ENCODE assay signal across 20 cellular contexts in genomic region chr13:70714993-70715392, GRCh38.
"Had no signal": no experiment of that assay in that cellular context is flagged by ENCODE, and none has a peak within 500 bp of the region (broad histone marks: within the 10 kb centered on the region; RNA-seq: fewer than 3 reads in every experiment).

No MANE protein-coding gene starts in this region.

- H3K36me3 Mint-ChIP-seq: activated naive CD8-positive, alpha-beta T cell treated with anti-CD3 and anti-CD28 coated beads, Interleukin-2, amount 10 ng/mL, durations not matched to agents 7 days and 5 days; naive B cell had no signal

- H3K9me3 ChIP-seq: gastrocnemius medialis, neutrophil, tibial nerve, vagina had no signal

- H3K9ac ChIP-seq: parathyroid adenoma had no signal

- H3K4me1 Mint-ChIP-seq: activated naive CD8-positive, alpha-beta T cell treated with anti-CD3 and anti-CD28 coated beads, Interleukin-2, amount 10 ng/mL, durations not matched to agents 7 days and 5 days; naive B cell had no signal

- H3K4me1 ChIP-seq: breast epithelium, gastrocnemius medialis, parathyroid adenoma, tibial nerve, vagina had no signal

- H3K27me3 Mint-ChIP-seq: activated naive CD8-positive, alpha-beta T cell treated with anti-CD3 and anti-CD28 coated beads, Interleukin-2, amount 10 ng/mL, durations not matched to agents 7 days and 5 days; naive B cell had no signal

- H2AFZ ChIP-seq: parathyroid adenoma had no signal

- DNase-seq: activated CD4-positive, alpha-beta T cell treated with anti-CD3 and anti-CD28 coated beads, Interleukin-2, amount 50 U/mL, for 4 hours; activated CD4-positive, CD25-positive, alpha-beta regulatory T cell treated with anti-CD3 and anti-CD28 coated beads, Interleukin-2, amount 50 U/mL, for 72 hours; activated naive CD4-positive, alpha-beta T cell; activated naive CD8-positive, alpha-beta T cell treated with anti-CD3 and anti-CD28 coated beads, Interleukin-2, amount 10 ng/mL, durations not matched to agents 7 days and 5 days; activated T-cell treated with anti-CD3 and anti-CD28 coated beads for 4 hours; cerebellar nuclear complex; effector CD8-positive, alpha-beta T cell; gastrocnemius medialis; naive B cell; retina; stimulated activated CD4-positive, alpha-beta T cell treated with anti-CD3 and anti-CD28 coated beads, Interleukin-15, amount 100 ng/mL, for 24 hours; stimulated activated CD4-positive, alpha-beta T cell treated with anti-CD3 and anti-CD28 coated beads, Interleukin-4, amount 100 ng/mL, for 1 hour; stimulated activated naive CD4-positive, alpha-beta T cell; T-helper 9 cell had no signal

- H3K27ac ChIP-seq: breast epithelium, epithelial cell of prostate, gastrocnemius medialis, neutrophil, parathyroid adenoma, tibial nerve, vagina had no signal

- H3K36me3 ChIP-seq: breast epithelium, gastrocnemius medialis, neutrophil, tibial nerve, vagina had no signal

- H3K27me3 ChIP-seq: breast epithelium, gastrocnemius medialis, neutrophil, tibial nerve, vagina had no signal

- ATAC-seq: gastrocnemius medialis had no signal

- H3K27ac Mint-ChIP-seq: activated naive CD8-positive, alpha-beta T cell treated with anti-CD3 and anti-CD28 coated beads, Interleukin-2, amount 10 ng/mL, durations not matched to agents 7 days and 5 days; naive B cell had no signal

- H3K79me2 ChIP-seq: parathyroid adenoma had no signal

- H3K4me3 ChIP-seq: breast epithelium, gastrocnemius medialis, tibial nerve, vagina had no signal

- H3K4me3 Mint-ChIP-seq: activated naive CD8-positive, alpha-beta T cell treated with anti-CD3 and anti-CD28 coated beads, Interleukin-2, amount 10 ng/mL, durations not matched to agents 7 days and 5 days; naive B cell had no signal
